Comparison of ENCODE assay signal across 13 cellular contexts in the genomic region with DNA sequence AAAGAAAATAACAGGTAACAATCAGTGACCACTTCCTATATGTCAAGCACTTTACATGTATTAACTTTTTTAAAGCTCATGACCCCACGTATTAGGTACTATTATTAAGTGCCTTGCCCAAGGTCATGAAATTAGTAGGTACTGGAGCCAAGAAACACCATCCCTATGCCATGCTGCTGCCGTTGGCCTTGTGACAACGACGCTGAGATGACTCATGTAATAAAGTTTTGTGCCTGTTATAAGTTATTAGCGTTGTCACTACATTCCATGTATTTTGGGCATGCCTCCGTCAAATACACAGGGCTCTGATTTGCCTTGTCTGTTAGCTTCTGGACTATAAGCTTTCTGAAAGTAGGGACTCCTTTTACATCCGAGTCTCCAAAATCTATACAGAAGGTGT. TPM values are rescaled to one million over a fixed set of nuclear protein-coding genes. Genes with fewer than 3 reads are reported as not detected.
DNase-seq lines count a peak whose midpoint lies in the region; ATAC-seq, FAIRE-seq and TF ChIP-seq lines count a peak whose summit lies in the region.
"Had no signal": no experiment of that assay in that cellular context is flagged by ENCODE, and none has a peak within 500 bp of the region (broad histone marks: within the 10 kb centered on the region; RNA-seq: fewer than 3 reads in every experiment).

No MANE protein-coding gene starts in this region.

- ATAC-seq in GM12878 (no peak), GM19023 (IDR thresholded peaks at IDR 0.05; ENCODE audit: unreplicated experiment) (no peak)
- ATAC-seq in naive thymus-derived CD8-positive, alpha-beta T cell, result no peak

- no peak overlapping the region for H4K8ac ChIP-seq in H9 (replicated peaks; ENCODE audit: insufficient read length, low read depth, low read length)

- H3K27ac Mint-ChIP-seq in H9, result no peak overlapping the region
- peak overlapping the region in 9 of 10 donors; percentile 66 to 97 (median 89) for H3K27ac Mint-ChIP-seq in naive thymus-derived CD8-positive, alpha-beta T cell

- peak; percentile 37 for DNase-seq in A673 (ENCODE audit: low spot score)
- no peak for DNase-seq in H9
- DNase-seq in GM12878 (ENCODE audit: low read depth, low spot score), result no peak
- no peak for DNase-seq in naive thymus-derived CD8-positive, alpha-beta T cell
- no peak for DNase-seq in NCI-H526 (lab: John Stamatoyannopoulos, UW)
- no peak for DNase-seq in mesenteric fat pad (ENCODE audit: low spot score)
- no peak for DNase-seq in stimulated activated CD4-positive, alpha-beta T cell treated with anti-CD3 and anti-CD28 coated beads, Interleukin-4, amount 100 ng/mL, for 24 hours
- DNase-seq: Calu3, heart right ventricle, NCI-H1092 had no signal

- H2AFZ ChIP-seq in H9 (ENCODE audit: low read length) (no peak overlapping the region), GM12878 (ENCODE audit: control insufficient read depth, low read depth, low read length) (no peak overlapping the region)

- H3T11ph ChIP-seq in H9 (ENCODE audit: low read length), result no peak overlapping the region

- H3K56ac ChIP-seq in H9 (ENCODE audit: insufficient read length, low read depth, low read length), result no peak overlapping the region

- no peak overlapping the region for H2BK20ac ChIP-seq in H9 (ENCODE audit: low read depth, low read length, poor library complexity, severe bottlenecking)

- H3K27ac ChIP-seq in A673 (ENCODE audit: low read depth, low read length, poor library complexity, severe bottlenecking), result no peak overlapping the region
- H3K27ac ChIP-seq in H9 (ENCODE audit: insufficient read length, low read depth, low read length), result no peak overlapping the region
- H3K27ac ChIP-seq in GM12878 (ENCODE audit: control insufficient read depth, insufficient read depth), result no peak overlapping the region

- no peak overlapping the region for H3K9ac ChIP-seq in H9 (ENCODE audit: extremely low read depth, insufficient read length, low read length)
- H3K9ac ChIP-seq in GM12878 (ENCODE audit: control insufficient read depth, insufficient read depth, low read length), result no peak overlapping the region

- no peak for FAIRE-seq in GM12878 (lab: Jason Lieb, UNC)
- FAIRE-seq: GM18507 had no signal

- CTCF ChIA-PET in A673 (lab: Charles Lee), result no interaction called here
- CTCF ChIA-PET in GM12878 (lab: Yijun Ruan, JAX), result interaction anchor here (1.0 to 2.3 kb wide), 3 partner anchors 58 to 184 kb away, joined by 3 to 9 read pairs (median 3); no protein-coding TSS in a partner anchor

- no peaks in the 10 kb centered on the region for H3K79me2 ChIP-seq in H9 (ENCODE audit: insufficient read depth, low read length)
- H3K79me2 ChIP-seq in GM12878 (ENCODE audit: control insufficient read depth, insufficient read depth, low read length), result no peaks in the 10 kb centered on the region

- no peak for TF ChIP-seq RAD21 in GM12878 (IDR thresholded peaks at IDR 0.05; ENCODE audit: insufficient read depth, low read depth, low read length)

- H3K23ac ChIP-seq in H9 (ENCODE audit: insufficient read length, low read depth, low read length), result no peak overlapping the region

- no peaks in the 10 kb centered on the region for H3K9me3 Mint-ChIP-seq in H9
- no peaks in the 10 kb centered on the region for H3K9me3 Mint-ChIP-seq in naive thymus-derived CD8-positive, alpha-beta T cell

- no peak overlapping the region for H3K4ac ChIP-seq in H9 (ENCODE audit: low read depth, low read length)

- no peaks in the 10 kb centered on the region for H3K27me3 ChIP-seq in A673 (replicated peaks; ENCODE audit: insufficient read depth, low read depth, low read length, poor library complexity)
- no peaks in the 10 kb centered on the region for H3K27me3 ChIP-seq in H9 (ENCODE audit: insufficient read depth, low read length)
- no peaks in the 10 kb centered on the region for H3K27me3 ChIP-seq in GM12878 (replicated peaks in 1 of 2; ENCODE audit: control insufficient read depth in 2 of 2, insufficient read depth in 2 of 2, low read length in 1 of 2)
- H3K27me3 ChIP-seq: heart right ventricle had no signal

- H3K4me2 ChIP-seq in H9 (ENCODE audit: insufficient read depth, insufficient read length, low read length) (no peak overlapping the region), GM12878 (ENCODE audit: control insufficient read depth, insufficient read depth) (no peak overlapping the region)

- no CpG with 5 or more reads among the region's 7 CpGs for WGBS in H9 (ENCODE audit: extremely low coverage, insufficient read length, low lambda C conversion rate)
- WGBS in GM12878 (ENCODE audit: insufficient coverage, insufficient replicate concordance, low lambda C conversion rate, missing lambda C conversion rate), result 73% methylated on average over 7 of the region's 7 CpGs

- H4K5ac ChIP-seq in H9 (ENCODE audit: insufficient read length, low read depth, low read length), result no peak overlapping the region

- H3K36me3 ChIP-seq in A673 (ENCODE audit: insufficient read depth, low read length, poor library complexity, severe bottlenecking) (no peaks in the 10 kb centered on the region), GM12878 (ENCODE audit: control insufficient read depth in 2 of 2, insufficient read depth in 2 of 2, low read length in 1 of 2) (no peaks in the 10 kb centered on the region)

- peaks cover 7 to 16% of the 10 kb centered on the region in 2 experiments for H3K4me1 Mint-ChIP-seq in H9
- H3K4me1 Mint-ChIP-seq in naive thymus-derived CD8-positive, alpha-beta T cell, result peaks cover 24 to 70% (median 61%) of the 10 kb centered on the region in 4 donors

- no peaks in the 10 kb centered on the region for H3K79me1 ChIP-seq in H9 (ENCODE audit: insufficient read depth, low read depth, low read length, poor library complexity, severe bottlenecking)

- H3K23me2 ChIP-seq in H9 (ENCODE audit: insufficient read length, low read depth, low read length, poor library complexity, severe bottlenecking), result peaks cover 6% of the 10 kb centered on the region

- RAD21 ChIA-PET in GM12878 (lab: Charles Lee; ENCODE audit: unreplicated experiment), result interaction anchor here (1.1 kb wide), 1 partner anchor 92 kb away, joined by 3 read pairs; no protein-coding TSS in a partner anchor

- H3K4me3 Mint-ChIP-seq in H9, result peak overlapping the region; percentile 79 to 85; a peak in 4 of 5 replicates
- peak overlapping the region; percentile 80 to 92 (median 86) for H3K4me3 Mint-ChIP-seq in naive thymus-derived CD8-positive, alpha-beta T cell

- no peak overlapping the region for H2BK12ac ChIP-seq in H9 (ENCODE audit: insufficient read length, low read depth, low read length)

- no peaks in the 10 kb centered on the region for H3K9me3 ChIP-seq in A673 (ENCODE audit: low read depth, low read length, poor library complexity, severe bottlenecking)
- H3K9me3 ChIP-seq in H9 (ENCODE audit: control insufficient read depth, low read depth, low read length), result no peaks in the 10 kb centered on the region
- no peaks in the 10 kb centered on the region; the same call in 2 of the 3 replicates for H3K9me3 ChIP-seq in GM12878 (replicated peaks; ENCODE audit: control insufficient read depth, insufficient read depth, low read length)
- H3K9me3 ChIP-seq: heart right ventricle had no signal

- no peak overlapping the region for H3K14ac ChIP-seq in H9 (ENCODE audit: insufficient read depth, low read length)

- no peaks in the 10 kb centered on the region for H4K20me1 ChIP-seq in H9 (ENCODE audit: control insufficient read depth, insufficient read depth, insufficient read length)
- H4K20me1 ChIP-seq in GM12878 (ENCODE audit: control insufficient read depth, insufficient read depth), result no peaks in the 10 kb centered on the region

- H3K36me3 Mint-ChIP-seq in H9 (ENCODE audit: insufficient read depth in 1 of 3, low read depth in 3 of 3), result no peaks in the 10 kb centered on the region
- H3K36me3 Mint-ChIP-seq in naive thymus-derived CD8-positive, alpha-beta T cell, result peaks cover 0 to 9% (median 0%) of the 10 kb centered on the region in 3 donors

- no peak overlapping the region for H2AK5ac ChIP-seq in H9 (ENCODE audit: insufficient read length, low read length)

- no peak overlapping the region for H2BK15ac ChIP-seq in H9 (ENCODE audit: low read depth, low read length)

- TF ChIP-seq POLR2A in GM12878 (IDR thresholded peaks at IDR 0.05; ENCODE audit: low read depth, low read length), result no peak

- SMC1A ChIA-PET in GM12878 (lab: Charles Lee; ENCODE audit: uncharacterized antibody, unreplicated experiment), result interaction anchor here (0.9 to 1.6 kb wide), 2 partner anchors 11 to 183 kb away, joined by 3 to 8 read pairs; no protein-coding TSS in a partner anchor

- no peak for TF ChIP-seq CTCF in A673 (conservative IDR thresholded peaks at IDR 0.05; ENCODE audit: low read depth, low read length)
- no peak for TF ChIP-seq CTCF in H9 (conservative IDR thresholded peaks at IDR 0.05)
- TF ChIP-seq CTCF in GM12878 (IDR thresholded peaks at IDR 0.05 in 2 of 3, conservative IDR thresholded peaks at IDR 0.05 in 1 of 3; ENCODE audit: control insufficient read depth in 2 of 3, extremely low read depth in 1 of 3, insufficient read depth in 1 of 3, low read depth in 3 of 3, low read length in 3 of 3), result no peak

- POLR2A ChIA-PET in A673 (lab: Charles Lee; ENCODE audit: low non-redundant PET) (interaction anchor here (0.6 kb wide), 1 partner anchor 203 kb away, joined by 4 read pairs; no protein-coding TSS in a partner anchor), GM12878 (lab: Charles Lee) (interaction anchor here (1.0 kb wide), 2 partner anchors 9 to 11 kb away, joined by 3 read pairs; no protein-coding TSS in a partner anchor)
- POLR2A ChIA-PET in naive thymus-derived CD8-positive, alpha-beta T cell (lab: Charles Lee), result interaction anchor here (0.8 to 1.7 kb wide), 5 partner anchors 51 to 415 kb away, joined by 3 to 4 read pairs (median 3); a partner anchor contains a TSS

- H4K91ac ChIP-seq in H9 (ENCODE audit: insufficient read length, low read depth, low read length), result no peak overlapping the region

- intact Hi-C loops in A673 (cut with micrococcal nuclease; ENCODE audit: unreplicated experiment), result no loop called here
- intact Hi-C loops in GM12878 (cut with micrococcal nuclease; ENCODE audit: unreplicated experiment), result no loop called here

- no peak overlapping the region for H3K18ac ChIP-seq in H9 (ENCODE audit: insufficient read length, low read depth, low read length)

- no peak overlapping the region for H3K4me3 ChIP-seq in A673 (ENCODE audit: low read depth, low read length, poor library complexity, severe bottlenecking)
- H3K4me3 ChIP-seq in GM12878, result no peak overlapping the region

- in situ Hi-C loops in GM12878 (cut with MboI), result no loop called here

- no peak overlapping the region for H2BK120ac ChIP-seq in H9 (ENCODE audit: low read depth, low read length, poor library complexity, severe bottlenecking)

- H3K4me1 ChIP-seq in A673 (ENCODE audit: insufficient read depth, low read length, poor library complexity, severe bottlenecking), result peaks cover 3% of the 10 kb centered on the region
- H3K4me1 ChIP-seq in H9 (ENCODE audit: insufficient read depth, low read length), result no peaks in the 10 kb centered on the region
- H3K4me1 ChIP-seq in GM12878 (ENCODE audit: control insufficient read depth, insufficient read depth, low read length), result no peaks in the 10 kb centered on the region; the same call in 1 of the 2 replicates

- no peak overlapping the region for H2BK5ac ChIP-seq in H9 (ENCODE audit: insufficient read length, low read length)

- TF ChIP-seq EP300 in GM12878 (IDR thresholded peaks at IDR 0.05; ENCODE audit: borderline replicate concordance in 1 of 2, control insufficient read depth in 1 of 2, low read depth in 2 of 2, low read length in 2 of 2), result no peak

- H3K27me3 Mint-ChIP-seq in H9 (ENCODE audit: low read depth), result peaks cover 3% of the 10 kb centered on the region
- H3K27me3 Mint-ChIP-seq in naive thymus-derived CD8-positive, alpha-beta T cell, result no peaks in the 10 kb centered on the region

- BruUV-seq in A673 (replicated peaks; lab: Mats Ljungman, UMichigan) (no TSS peak), GM12878 (replicated peaks; lab: Mats Ljungman, UMichigan) (TSS peak; percentile 75)

RNA-seq across cellular contexts. Expression of a gene that starts 1.4 kb away (rescaled TPM):
- total RNA-seq in A673 (2021) (19.4 and 22.1 TPM in 2 replicates), H9 (2021) (13.0 and 13.1 TPM in 2 replicates), GM12878 (2014; rRNA removed) (12.5 and 17.6 TPM in 2 replicates), GM12878 (2014; rRNA removed; fragmentation: Illumina TruSeq; extraction: Trizol) (16.3 and 16.5 TPM in 2 replicates), GM12878 (2021) (10.0 and 10.5 TPM in 2 replicates), mesenteric fat pad (24.9 TPM)
- total RNA-seq in GM12878 (2013; cell fraction: nucleolus; rRNA removed), result 48.6 and 53.6 TPM in 2 replicates
- polyA plus RNA-seq in GM12878 (2011; ENCODE audit: low read depth), result 9.3 TPM
- polyA plus RNA-seq in GM12878 (2011; rRNA removed) (38.3 and 49.5 TPM in 2 replicates), GM12878 (2014; fragmentation: Illumina TruSeq; extraction: Trizol) (14.6 and 16.2 TPM in 2 replicates), GM12878 (2014; fragmentation: Nextera tagmentation; extraction: Ambion mirVana) (1 to 10 TPM; 4.9 to 8.4 TPM), GM12878 (2014; rRNA removed) (13.2 and 17.1 TPM in 2 replicates), GM12878 (2016; fragmentation: Nextera tagmentation; extraction: Ambion mirVana) (10 to 100 TPM; 18.9 to 24.6 TPM)
- 15.8 and 18.2 TPM in 2 replicates for polyA plus RNA-seq in GM12878 (2011; cell fraction: cytosol; rRNA removed)
- polyA plus RNA-seq in GM12878 (2011; cell fraction: nucleus; rRNA removed), result 53.6 and 56.8 TPM in 2 replicates
- 14.6 and 20.0 TPM in 2 replicates for polyA plus RNA-seq in GM12878 (2012)
- 13.4 and 32.1 TPM in 2 replicates for polyA minus RNA-seq in GM12878 (2011; rRNA and poly(A)+ RNA removed)
- polyA minus RNA-seq in GM12878 (2011; cell fraction: cytosol; rRNA and poly(A)+ RNA removed), result 11.6 and 12.6 TPM in 2 replicates
- polyA minus RNA-seq in GM12878 (2011; cell fraction: nucleus; rRNA and poly(A)+ RNA removed), result 12.2 and 15.1 TPM in 2 replicates
- 100 to 1,000 TPM in 1 of 2 experiments, 10 to 100 TPM in 1; 94.7 to 107 TPM for total RNA-seq in naive thymus-derived CD8-positive, alpha-beta T cell
- polyA plus RNA-seq in naive thymus-derived CD8-positive, alpha-beta T cell, result 10 to 100 TPM; 35.7 to 37.6 (median 36.1) TPM

RNA-seq across cellular contexts. Expression of a gene that starts 46.4 kb away (rescaled TPM):
- total RNA-seq in A673 (2021) (not detected in 2 replicates), H9 (2021) (not detected in 2 replicates), GM12878 (2014; rRNA removed) (not detected in 2 replicates), GM12878 (2014; rRNA removed; fragmentation: Illumina TruSeq; extraction: Trizol) (not detected in 2 replicates), GM12878 (2021) (not detected in 2 replicates), mesenteric fat pad (not detected)
- not detected in 2 replicates for total RNA-seq in GM12878 (2013; cell fraction: nucleolus; rRNA removed)
- not detected for polyA plus RNA-seq in GM12878 (2011; ENCODE audit: low read depth)
- polyA plus RNA-seq in GM12878 (2011; rRNA removed) (not detected in 2 replicates), GM12878 (2014; fragmentation: Illumina TruSeq; extraction: Trizol) (not detected in 2 replicates), GM12878 (2014; fragmentation: Nextera tagmentation; extraction: Ambion mirVana) (not detected), GM12878 (2014; rRNA removed) (not detected in 2 replicates), GM12878 (2016; fragmentation: Nextera tagmentation; extraction: Ambion mirVana) (not detected)
- not detected in 2 replicates for polyA plus RNA-seq in GM12878 (2011; cell fraction: cytosol; rRNA removed)
- polyA plus RNA-seq in GM12878 (2011; cell fraction: nucleus; rRNA removed), result not detected in 2 replicates
- not detected in 2 replicates for polyA plus RNA-seq in GM12878 (2012)
- polyA minus RNA-seq in GM12878 (2011; rRNA and poly(A)+ RNA removed), result not detected in 2 replicates
- polyA minus RNA-seq in GM12878 (2011; cell fraction: cytosol; rRNA and poly(A)+ RNA removed), result not detected in 2 replicates
- polyA minus RNA-seq in GM12878 (2011; cell fraction: nucleus; rRNA and poly(A)+ RNA removed), result not detected in 2 replicates
- total RNA-seq in naive thymus-derived CD8-positive, alpha-beta T cell, result not detected
- polyA plus RNA-seq in naive thymus-derived CD8-positive, alpha-beta T cell, result not detected
- total RNA-seq: Calu3, cardiac septum, heart right ventricle had no signal
- polyA plus RNA-seq: heart right ventricle had no signal

Comparison
In these comparisons a context has a peak if more than half of its experiments do, and no peak if none do; other contexts are left out.
1. H3K27ac Mint-ChIP-seq: peak in naive thymus-derived CD8-positive, alpha-beta T cell (9 of 10); none in H9 (0 of 3).